23 cellular contexts compared by ENCODE assay signal in the genomic region with DNA sequence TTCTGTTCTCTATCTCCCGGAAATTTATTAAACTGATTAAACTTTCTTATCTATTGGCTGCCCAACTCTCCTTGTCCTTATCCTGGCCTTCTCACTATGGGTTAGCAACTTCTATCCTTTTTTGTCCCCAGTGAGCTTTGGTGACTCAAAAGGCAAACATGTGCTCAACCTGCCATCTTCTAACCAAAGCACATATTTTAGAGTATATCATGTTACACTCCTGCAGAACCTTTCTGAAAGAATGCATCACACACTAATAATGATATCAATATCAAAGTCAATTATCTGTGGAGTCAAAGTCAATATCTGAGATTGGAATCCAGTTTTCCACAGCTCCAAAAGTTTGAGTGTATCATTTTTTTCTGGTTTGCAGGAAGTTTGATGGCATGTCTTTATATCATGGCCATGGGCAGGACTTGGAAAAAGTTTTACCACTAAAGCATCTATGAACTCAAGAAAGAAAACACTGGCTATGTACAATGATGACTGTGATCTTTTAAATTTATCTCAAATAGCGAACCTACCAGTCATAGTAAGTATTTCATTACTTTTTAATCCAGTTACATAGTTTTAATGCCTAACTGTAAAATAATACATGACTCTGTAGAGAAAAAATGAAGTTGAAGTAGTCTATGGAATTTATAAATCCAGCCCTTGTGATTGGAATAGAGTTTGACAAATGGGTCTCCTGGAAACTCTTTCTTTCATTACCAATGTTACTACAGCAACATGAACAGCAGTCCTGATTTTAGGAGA.
A peak's percentile ranks its signal among the peaks of the same experiment; 100 is the strongest.
DNase-seq lines count a peak whose midpoint lies in the region; TF ChIP-seq lines count a peak whose summit lies in the region.
"Had no signal": no experiment of that assay in that cellular context is flagged by ENCODE, and none has a peak within 500 bp of the region (broad histone marks: within the 10 kb centered on the region; RNA-seq: fewer than 3 reads in every experiment).

No MANE protein-coding gene starts in this region.

- intact Hi-C loops in CD4-positive, alpha-beta memory T cell (cut with micrococcal nuclease): no loop called here

- no peak overlapping the region for H3K4me3 ChIP-seq in SK-N-SH (ENCODE audit: low read depth in 2 of 2, low read length in 1 of 2)
- no peak overlapping the region for H3K4me3 ChIP-seq in fibroblast of mammary gland (ENCODE audit: control insufficient read depth, low read depth, low read length)
- peak overlapping the region; percentile 19 for H3K4me3 ChIP-seq in skeletal muscle satellite cell (ENCODE audit: low read length)
- H3K4me3 ChIP-seq in CD4-positive, alpha-beta memory T cell (ENCODE audit: low read length in 2 of 2): no peak overlapping the region
- H3K4me3 ChIP-seq: ascending aorta, psoas muscle, SJSA1, tibial artery had no signal

- no peak for TF ChIP-seq CTCF in SK-N-SH (IDR thresholded peaks at IDR 0.05)
- no peak for TF ChIP-seq CTCF in fibroblast of mammary gland (conservative IDR thresholded peaks at IDR 0.05; ENCODE audit: control insufficient read depth, insufficient read depth, low read depth, low read length)

- TF ChIP-seq EP300 in SK-N-SH (IDR thresholded peaks at IDR 0.05; ENCODE audit: borderline replicate concordance in 1 of 2, low read depth in 1 of 2, low read length in 1 of 2): peak; percentile 18 to 70; a peak in 2 of 4 replicates

- no peak overlapping the region for H3K4me3 Mint-ChIP-seq in CD4-positive, alpha-beta memory T cell
- H3K4me3 Mint-ChIP-seq: memory B cell; nephron; stimulated activated effector memory CD8-positive, alpha-beta T cell treated with anti-CD3 and anti-CD28 coated beads, Interleukin-12 subunit alpha, Interleukin-12 subunit beta, amount 100 ng/mL, for 72 hours had no signal

- H3K9me2 ChIP-seq in SK-N-SH: no peaks in the 10 kb centered on the region

- H3K27ac ChIP-seq in SK-N-SH (ENCODE audit: low read depth in 2 of 2, low read length in 1 of 2): peak overlapping the region; percentile 59 to 85; a peak in 3 of 4 replicates
- H3K27ac ChIP-seq in CD4-positive, alpha-beta memory T cell (ENCODE audit: low read depth, low read length): no peak overlapping the region
- H3K27ac ChIP-seq: ascending aorta, epithelial cell of prostate, psoas muscle, SJSA1, tibial artery had no signal

- 10% methylated on average over 2 of the region's 2 CpGs for WGBS in SK-N-SH (ENCODE audit: low lambda C conversion rate)

- H3K79me2 ChIP-seq in SK-N-SH (ENCODE audit: insufficient read depth): no peaks in the 10 kb centered on the region

- POLR2A ChIA-PET in SK-N-SH (lab: Yijun Ruan, JAX): no interaction called here
- POLR2A ChIA-PET in CD4-positive, alpha-beta memory T cell (lab: Charles Lee; ENCODE audit: partially characterized antibody): no interaction called here

- H3F3A ChIP-seq in SK-N-SH (replicated peaks; ENCODE audit: insufficient read depth): peaks cover 52% of the 10 kb centered on the region

- CTCF ChIA-PET in SK-N-SH (lab: Yijun Ruan, JAX): no interaction called here
- CTCF ChIA-PET in CD4-positive, alpha-beta memory T cell (lab: Charles Lee; ENCODE audit: partially characterized antibody): no interaction called here

- no peaks in the 10 kb centered on the region for H4K20me1 ChIP-seq in SK-N-SH (ENCODE audit: insufficient read depth)

- peaks cover 0 to 13% (median 2%) of the 10 kb centered on the region in 8 donors for H3K9me3 Mint-ChIP-seq in CD4-positive, alpha-beta memory T cell
- H3K9me3 Mint-ChIP-seq: memory B cell; stimulated activated effector memory CD8-positive, alpha-beta T cell treated with anti-CD3 and anti-CD28 coated beads, Interleukin-12 subunit alpha, Interleukin-12 subunit beta, amount 100 ng/mL, for 72 hours had no signal

- no peak for TF ChIP-seq RAD21 in SK-N-SH (IDR thresholded peaks at IDR 0.05; ENCODE audit: low read length)

- no peaks in the 10 kb centered on the region for H3K36me3 Mint-ChIP-seq in CD4-positive, alpha-beta memory T cell
- H3K36me3 Mint-ChIP-seq: memory B cell; stimulated activated effector memory CD8-positive, alpha-beta T cell treated with anti-CD3 and anti-CD28 coated beads, Interleukin-12 subunit alpha, Interleukin-12 subunit beta, amount 100 ng/mL, for 72 hours had no signal

- peaks cover 11 to 46% of the 10 kb centered on the region in 2 experiments for H3K4me1 ChIP-seq in SK-N-SH (ENCODE audit: control insufficient read depth in 1 of 2, insufficient read depth in 2 of 2, low read depth in 1 of 2, low read length in 1 of 2)
- peaks cover 64% of the 10 kb centered on the region for H3K4me1 ChIP-seq in skeletal muscle satellite cell (ENCODE audit: control insufficient read depth, insufficient read depth, low read length)
- no peaks in the 10 kb centered on the region for H3K4me1 ChIP-seq in CD4-positive, alpha-beta memory T cell (ENCODE audit: insufficient read depth, low read length)
- H3K4me1 ChIP-seq: ascending aorta, psoas muscle, SJSA1, tibial artery had no signal

- H3K4me2 ChIP-seq in SK-N-SH (peak overlapping the region; percentile 43), skeletal muscle satellite cell (ENCODE audit: low read length) (peak overlapping the region; percentile 32)

- H3K27me3 ChIP-seq in SK-N-SH (ENCODE audit: insufficient read depth) (no peaks in the 10 kb centered on the region), skeletal muscle satellite cell (ENCODE audit: control insufficient read depth, insufficient read depth, low read length) (no peaks in the 10 kb centered on the region)
- no peaks in the 10 kb centered on the region for H3K27me3 ChIP-seq in CD4-positive, alpha-beta memory T cell (ENCODE audit: insufficient read depth, low read length)
- H3K27me3 ChIP-seq: ascending aorta, SJSA1, tibial artery had no signal

- H3K27me3 Mint-ChIP-seq in CD4-positive, alpha-beta memory T cell: peaks cover 6 to 7% of the 10 kb centered on the region in 2 donors

- H3K4me1 Mint-ChIP-seq in CD4-positive, alpha-beta memory T cell: no peaks in the 10 kb centered on the region
- H3K4me1 Mint-ChIP-seq: memory B cell; nephron; stimulated activated effector memory CD8-positive, alpha-beta T cell treated with anti-CD3 and anti-CD28 coated beads, Interleukin-12 subunit alpha, Interleukin-12 subunit beta, amount 100 ng/mL, for 72 hours had no signal

- H3K9ac ChIP-seq in SK-N-SH: peak overlapping the region; percentile 53; the same call in 1 of the 2 replicates
- H3K9ac ChIP-seq in skeletal muscle satellite cell (ENCODE audit: low read depth, low read length): peak overlapping the region; percentile 70

- DNase-seq in GM04504 (ENCODE audit: low read depth) (peak; percentile 49), SK-N-SH (no peak), fibroblast of mammary gland (ENCODE audit: low read depth) (peak; percentile 48), NCI-H510A treated with DMSO at 0.1 percent for 48 hours (lab: John Stamatoyannopoulos, UW) (no peak), NCI-H2227 treated with DMSO at 0.1 percent for 48 hours (lab: John Stamatoyannopoulos, UW) (no peak)
- no peak for DNase-seq in stimulated activated CD4-positive, alpha-beta T cell treated with anti-CD3 and anti-CD28 coated beads, Interleukin-2, amount 100 ng/mL, for 48 hours
- DNase-seq in CD4-positive, alpha-beta memory T cell: no peak
- DNase-seq: activated CD4-positive, alpha-beta T cell treated with anti-CD3 and anti-CD28 coated beads for 4 hours; activated gamma-delta T cell; dermis blood vessel endothelial cell; DMS79; MV-4-11; NCI-H2029; NCI-H510A; psoas muscle; tibial artery had no signal

- no peaks in the 10 kb centered on the region for H3K36me3 ChIP-seq in SK-N-SH (replicated peaks in 1 of 2; ENCODE audit: control insufficient read depth in 1 of 2, insufficient read depth in 2 of 2, low read length in 1 of 2)
- H3K36me3 ChIP-seq in skeletal muscle satellite cell (ENCODE audit: insufficient read depth, low read length): no peaks in the 10 kb centered on the region
- H3K36me3 ChIP-seq in CD4-positive, alpha-beta memory T cell (ENCODE audit: insufficient read depth, low read length): no peaks in the 10 kb centered on the region
- H3K36me3 ChIP-seq: ascending aorta, SJSA1, tibial artery had no signal

- H3K27ac Mint-ChIP-seq in CD4-positive, alpha-beta memory T cell: no peak overlapping the region
- H3K27ac Mint-ChIP-seq: memory B cell; nephron; stimulated activated effector memory CD8-positive, alpha-beta T cell treated with anti-CD3 and anti-CD28 coated beads, Interleukin-12 subunit alpha, Interleukin-12 subunit beta, amount 100 ng/mL, for 72 hours had no signal

- H3K9me3 ChIP-seq in SK-N-SH (no peaks in the 10 kb centered on the region), skeletal muscle satellite cell (replicated peaks; ENCODE audit: low read length) (no peaks in the 10 kb centered on the region)
- no peaks in the 10 kb centered on the region for H3K9me3 ChIP-seq in CD4-positive, alpha-beta memory T cell (ENCODE audit: control insufficient read depth in 1 of 2, low read length in 2 of 2)
- H3K9me3 ChIP-seq: ascending aorta, psoas muscle, SJSA1, tibial artery had no signal

- no peak overlapping the region for H2AFZ ChIP-seq in SK-N-SH (ENCODE audit: low read depth)

TF ChIP-seq in SK-N-SH, 30 proteins besides CTCF, POLR2A, EP300 and RAD21 (continues in another document):
- TF ChIP-seq, protein P1, sequence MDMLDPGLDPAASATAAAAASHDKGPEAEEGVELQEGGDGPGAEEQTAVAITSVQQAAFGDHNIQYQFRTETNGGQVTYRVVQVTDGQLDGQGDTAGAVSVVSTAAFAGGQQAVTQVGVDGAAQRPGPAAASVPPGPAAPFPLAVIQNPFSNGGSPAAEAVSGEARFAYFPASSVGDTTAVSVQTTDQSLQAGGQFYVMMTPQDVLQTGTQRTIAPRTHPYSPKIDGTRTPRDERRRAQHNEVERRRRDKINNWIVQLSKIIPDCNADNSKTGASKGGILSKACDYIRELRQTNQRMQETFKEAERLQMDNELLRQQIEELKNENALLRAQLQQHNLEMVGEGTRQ (IDR thresholded peaks at IDR 0.05; ENCODE audit: borderline replicate concordance, low read depth, low read length): no peak
- TF ChIP-seq TAF1 (IDR thresholded peaks at IDR 0.05; ENCODE audit: borderline replicate concordance, low read depth, low read length) (no peak), RCOR1 (IDR thresholded peaks at IDR 0.05; ENCODE audit: low read length) (no peak), TCF12 (IDR thresholded peaks at IDR 0.05) (peak; percentile 73), FOSL2 (IDR thresholded peaks at IDR 0.05; ENCODE audit: borderline replicate concordance, low read depth) (peak; percentile 77), GABPA (IDR thresholded peaks at IDR 0.05; ENCODE audit: low read depth) (no peak), CHD2 (IDR thresholded peaks at IDR 0.05; ENCODE audit: low read length, partially characterized antibody) (no peak)

Comparison
In these comparisons a context has a peak if more than half of its experiments do, and no peak if none do; other contexts are left out.
1. DNase-seq: peak in GM04504 (single experiment) and fibroblast of mammary gland (single experiment); none in SK-N-SH (single experiment), NCI-H510A treated with DMSO at 0.1 percent for 48 hours (single experiment), stimulated activated CD4-positive, alpha-beta T cell treated with anti-CD3 and anti-CD28 coated beads, Interleukin-2, amount 100 ng/mL, for 48 hours (0 of 2), NCI-H2227 treated with DMSO at 0.1 percent for 48 hours (single experiment) and CD4-positive, alpha-beta memory T cell (0 of 5).